ENCODE assay signal across 27 cellular contexts in the genomic region with DNA sequence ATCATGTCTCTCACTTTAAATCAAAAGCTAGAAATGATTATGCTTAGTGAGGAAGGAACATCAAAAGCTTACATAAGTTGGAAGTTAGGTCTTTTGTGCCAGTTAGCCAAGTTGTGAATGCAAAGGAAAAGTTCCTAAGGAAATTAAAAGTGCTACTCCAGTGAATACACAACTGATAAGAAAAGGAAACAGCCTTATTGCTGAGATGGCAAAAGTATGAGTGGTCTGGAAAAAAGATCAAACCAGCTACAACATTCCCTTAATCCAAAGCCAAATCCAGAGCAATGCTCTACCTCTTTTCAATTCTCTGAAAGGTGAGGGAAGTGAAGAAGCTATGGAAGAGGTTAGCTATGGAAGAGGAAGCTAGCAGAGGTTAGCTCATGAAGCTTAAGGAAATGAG.
"Had no signal": no experiment of that assay in that cellular context is flagged by ENCODE, and none has a peak within 500 bp of the region (broad histone marks: within the 10 kb centered on the region; RNA-seq: fewer than 3 reads in every experiment).

No MANE protein-coding gene starts in this region.

- H3K27me3 ChIP-seq: stomach, suprapubic skin, testis, thyroid gland, tibial artery, tibial nerve, transverse colon, upper lobe of left lung, upper lobe of right lung, uterus, vagina had no signal

- DNase-seq: stimulated activated CD4-positive, alpha-beta T cell treated with anti-CD3 and anti-CD28 coated beads, Interleukin-2, amount 100 ng/mL, for 48 hours; stimulated activated CD4-positive, alpha-beta T cell treated with anti-CD3 and anti-CD28 coated beads, Interleukin-4, amount 100 ng/mL, for 1 hour; stimulated activated CD4-positive, alpha-beta T cell treated with anti-CD3 and anti-CD28 coated beads, Interleukin-4, amount 100 ng/mL, for 24 hours; stimulated activated CD4-positive, alpha-beta T cell treated with anti-CD3 and anti-CD28 coated beads, Interleukin-4, amount 100 ng/mL, for 4 hours; stimulated activated CD8-positive, alpha-beta memory T cell treated with anti-CD3 and anti-CD28 coated beads, Interleukin-4, amount 100 ng/mL, for 48 hours; stimulated activated naive B cell treated with anti-CD40 and anti-IgM and Interleukin-4, amounts not matched to agents 10 μg/mL and 1 μg/mL and 100 μg/mL, for 72 hours; stimulated activated naive CD4-positive, alpha-beta T cell; stimulated activated naive CD4-positive, alpha-beta T cell treated with Interleukin-2 at 50 U/mL for 16 hours; stimulated activated naive CD8-positive, alpha-beta T cell treated with anti-CD3 and anti-CD28 coated beads, Interleukin-15, amount 100 ng/mL, for 72 hours; stimulated activated naive CD8-positive, alpha-beta T cell treated with anti-CD3 and anti-CD28 coated beads, Interleukin-15, Interleukin-2, amounts not matched to agents 100 U/mL and 50 U/mL, for 24 hours; stomach; substantia nigra; testis; thyroid gland; tibial artery; transverse colon; trophoblast cell; upper lobe of left lung; upper lobe of right lung; uterus had no signal

- H3K9me3 ChIP-seq: stomach, suprapubic skin, testis, thoracic aorta, thyroid gland, tibial artery, tibial nerve, transverse colon, upper lobe of left lung, upper lobe of right lung, uterus, vagina had no signal

- FAIRE-seq: urothelium cell line had no signal

- ATAC-seq: stimulated activated effector memory CD8-positive, alpha-beta T cell treated with anti-CD3 and anti-CD28 coated beads, Interleukin-12 subunit alpha, Interleukin-12 subunit beta, amount 100 ng/mL, for 72 hours; stimulated activated memory B cell treated with anti-CD40 and anti-IgM and Interleukin-4, amounts not matched to agents 10 μg/mL and 1 μg/mL and 100 μg/mL, for 72 hours; stimulated activated naive B cell treated with anti-CD40 and anti-IgM and Interleukin-4, amounts not matched to agents 10 μg/mL and 1 μg/mL and 100 μg/mL, for 72 hours; stimulated activated naive CD8-positive, alpha-beta T cell treated with anti-CD3 and anti-CD28 coated beads, Interleukin-15, amount 100 ng/mL, for 72 hours; stimulated activated naive CD8-positive, alpha-beta T cell treated with anti-CD3 and anti-CD28 coated beads, Interleukin-15, Interleukin-2, amounts not matched to agents 100 U/mL and 50 U/mL, for 24 hours; upper lobe of right lung had no signal

- H3K36me3 ChIP-seq: stomach, suprapubic skin, thoracic aorta, thyroid gland, tibial nerve, transverse colon, upper lobe of left lung, upper lobe of right lung, uterus, vagina had no signal

- H3K4me1 ChIP-seq: stomach, suprapubic skin, testis, thyroid gland, tibial artery, tibial nerve, transverse colon, upper lobe of left lung, upper lobe of right lung, uterus, vagina had no signal

- H3K27ac ChIP-seq: stomach, suprapubic skin, testis, thoracic aorta, thyroid gland, tibial artery, tibial nerve, transverse colon, upper lobe of left lung, upper lobe of right lung, uterus, vagina had no signal

- H3K4me3 ChIP-seq: stomach, suprapubic skin, testis, thoracic aorta, thyroid gland, tibial artery, tibial nerve, transverse colon, upper lobe of left lung, upper lobe of right lung, uterus, vagina had no signal
